In the genomic region with DNA sequence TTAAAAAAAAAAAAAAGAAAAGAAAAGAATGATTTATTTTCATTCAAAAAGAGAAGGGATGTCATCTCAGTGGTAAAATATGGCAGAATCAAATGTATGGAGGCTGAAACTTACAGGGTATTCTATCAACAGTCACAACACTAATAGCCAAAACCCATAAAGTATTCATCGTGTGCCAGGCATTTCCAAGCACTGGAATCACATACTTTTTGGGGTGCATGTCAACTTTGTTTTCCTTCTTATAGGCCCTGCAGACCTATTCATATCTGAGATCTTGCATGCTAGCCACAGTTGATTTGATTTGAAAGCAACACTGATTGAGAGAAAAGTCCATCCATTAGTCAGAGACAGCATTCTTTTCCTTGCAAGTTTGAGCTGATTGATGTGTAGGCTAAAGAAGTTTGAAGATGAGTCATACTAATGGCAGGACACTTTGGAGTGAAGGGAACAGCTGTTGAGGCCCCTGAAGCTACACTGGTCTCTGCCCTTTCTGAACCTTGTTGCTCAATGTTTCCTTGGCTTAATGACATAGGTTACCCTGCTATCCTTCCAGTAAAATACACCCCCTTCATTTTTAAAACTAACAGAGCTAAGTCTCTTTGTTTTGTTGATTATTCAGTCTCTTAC, we compare ENCODE assay signal across 1 cellular context.
TF ChIP-seq lines count a peak whose summit lies in the region.

No MANE protein-coding gene starts in this region.

TF ChIP-seq in K562, 482 proteins besides CTCF, POLR2A, EP300 and RAD21:
- TF ChIP-seq, protein P1, sequence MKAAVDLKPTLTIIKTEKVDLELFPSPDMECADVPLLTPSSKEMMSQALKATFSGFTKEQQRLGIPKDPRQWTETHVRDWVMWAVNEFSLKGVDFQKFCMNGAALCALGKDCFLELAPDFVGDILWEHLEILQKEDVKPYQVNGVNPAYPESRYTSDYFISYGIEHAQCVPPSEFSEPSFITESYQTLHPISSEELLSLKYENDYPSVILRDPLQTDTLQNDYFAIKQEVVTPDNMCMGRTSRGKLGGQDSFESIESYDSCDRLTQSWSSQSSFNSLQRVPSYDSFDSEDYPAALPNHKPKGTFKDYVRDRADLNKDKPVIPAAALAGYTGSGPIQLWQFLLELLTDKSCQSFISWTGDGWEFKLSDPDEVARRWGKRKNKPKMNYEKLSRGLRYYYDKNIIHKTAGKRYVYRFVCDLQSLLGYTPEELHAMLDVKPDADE (conservative IDR thresholded peaks at IDR 0.05; ENCODE audit: control insufficient read depth, low read depth, low read length), result no peak
- TF ChIP-seq, protein P2, sequence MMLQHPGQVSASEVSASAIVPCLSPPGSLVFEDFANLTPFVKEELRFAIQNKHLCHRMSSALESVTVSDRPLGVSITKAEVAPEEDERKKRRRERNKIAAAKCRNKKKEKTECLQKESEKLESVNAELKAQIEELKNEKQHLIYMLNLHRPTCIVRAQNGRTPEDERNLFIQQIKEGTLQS (IDR thresholded peaks at IDR 0.05), result peak; percentile 50
- TF ChIP-seq, protein P2 (CRISPR knock-in tag; conservative IDR thresholded peaks at IDR 0.05), result no peak
- TF ChIP-seq JUND (IDR thresholded peaks at IDR 0.05; ENCODE audit: borderline replicate concordance, low read depth, low read length) (no peak), JUND (tag; IDR thresholded peaks at IDR 0.05; ENCODE audit: borderline replicate concordance, low read depth, low read length) (0 out of 3 replicates have a peak, but pooled peaks have one; percentile 32), WHSC1 (IDR thresholded peaks at IDR 0.05; ENCODE audit: low read length) (no peak), TAL1 (IDR thresholded peaks at IDR 0.05) (no peak), OTX1 (CRISPR knock-in tag; IDR thresholded peaks at IDR 0.05) (no peak), MEIS2 (IDR thresholded peaks at IDR 0.05; ENCODE audit: partially characterized antibody) (peak; percentile 16), ELF1 (tag; IDR thresholded peaks at IDR 0.05) (no peak), ZBTB1 (CRISPR knock-in tag; IDR thresholded peaks at IDR 0.05; ENCODE audit: borderline replicate concordance, low read depth) (no peak), KDM1A (IDR thresholded peaks at IDR 0.05) (0 out of 4 replicates have a peak, but pooled peaks of 1 of the 2 experiments have one; percentile 22), SPI1 (IDR thresholded peaks at IDR 0.05; ENCODE audit: borderline replicate concordance, low read depth, low read length) (no peak), LEF1 (IDR thresholded peaks at IDR 0.05) (no peak)
- TF ChIP-seq, protein P3, sequence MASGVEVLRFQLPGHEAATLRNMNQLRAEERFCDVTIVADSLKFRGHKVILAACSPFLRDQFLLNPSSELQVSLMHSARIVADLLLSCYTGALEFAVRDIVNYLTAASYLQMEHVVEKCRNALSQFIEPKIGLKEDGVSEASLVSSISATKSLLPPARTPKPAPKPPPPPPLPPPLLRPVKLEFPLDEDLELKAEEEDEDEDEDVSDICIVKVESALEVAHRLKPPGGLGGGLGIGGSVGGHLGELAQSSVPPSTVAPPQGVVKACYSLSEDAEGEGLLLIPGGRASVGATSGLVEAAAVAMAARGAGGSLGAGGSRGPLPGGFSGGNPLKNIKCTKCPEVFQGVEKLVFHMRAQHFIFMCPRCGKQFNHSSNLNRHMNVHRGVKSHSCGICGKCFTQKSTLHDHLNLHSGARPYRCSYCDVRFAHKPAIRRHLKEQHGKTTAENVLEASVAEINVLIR (CRISPR knock-in tag; IDR thresholded peaks at IDR 0.05), result no peak
- TF ChIP-seq, protein P4, sequence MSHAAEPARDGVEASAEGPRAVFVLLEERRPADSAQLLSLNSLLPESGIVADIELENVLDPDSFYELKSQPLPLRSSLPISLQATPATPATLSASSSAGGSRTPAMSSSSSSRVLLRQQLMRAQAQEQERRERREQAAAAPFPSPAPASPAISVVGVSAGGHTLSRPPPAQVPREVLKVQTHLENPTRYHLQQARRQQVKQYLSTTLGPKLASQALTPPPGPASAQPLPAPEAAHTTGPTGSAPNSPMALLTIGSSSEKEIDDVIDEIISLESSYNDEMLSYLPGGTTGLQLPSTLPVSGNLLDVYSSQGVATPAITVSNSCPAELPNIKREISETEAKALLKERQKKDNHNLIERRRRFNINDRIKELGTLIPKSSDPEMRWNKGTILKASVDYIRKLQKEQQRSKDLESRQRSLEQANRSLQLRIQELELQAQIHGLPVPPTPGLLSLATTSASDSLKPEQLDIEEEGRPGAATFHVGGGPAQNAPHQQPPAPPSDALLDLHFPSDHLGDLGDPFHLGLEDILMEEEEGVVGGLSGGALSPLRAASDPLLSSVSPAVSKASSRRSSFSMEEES (CRISPR knock-in tag; IDR thresholded peaks at IDR 0.05), result no peak
- TF ChIP-seq, protein P5, sequence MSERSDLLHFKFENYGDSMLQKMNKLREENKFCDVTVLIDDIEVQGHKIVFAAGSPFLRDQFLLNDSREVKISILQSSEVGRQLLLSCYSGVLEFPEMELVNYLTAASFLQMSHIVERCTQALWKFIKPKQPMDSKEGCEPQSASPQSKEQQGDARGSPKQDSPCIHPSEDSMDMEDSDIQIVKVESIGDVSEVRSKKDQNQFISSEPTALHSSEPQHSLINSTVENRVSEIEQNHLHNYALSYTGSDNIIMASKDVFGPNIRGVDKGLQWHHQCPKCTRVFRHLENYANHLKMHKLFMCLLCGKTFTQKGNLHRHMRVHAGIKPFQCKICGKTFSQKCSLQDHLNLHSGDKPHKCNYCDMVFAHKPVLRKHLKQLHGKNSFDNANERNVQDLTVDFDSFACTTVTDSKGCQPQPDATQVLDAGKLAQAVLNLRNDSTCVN (CRISPR knock-in tag; IDR thresholded peaks at IDR 0.05), result no peak
- TF ChIP-seq, protein P6, sequence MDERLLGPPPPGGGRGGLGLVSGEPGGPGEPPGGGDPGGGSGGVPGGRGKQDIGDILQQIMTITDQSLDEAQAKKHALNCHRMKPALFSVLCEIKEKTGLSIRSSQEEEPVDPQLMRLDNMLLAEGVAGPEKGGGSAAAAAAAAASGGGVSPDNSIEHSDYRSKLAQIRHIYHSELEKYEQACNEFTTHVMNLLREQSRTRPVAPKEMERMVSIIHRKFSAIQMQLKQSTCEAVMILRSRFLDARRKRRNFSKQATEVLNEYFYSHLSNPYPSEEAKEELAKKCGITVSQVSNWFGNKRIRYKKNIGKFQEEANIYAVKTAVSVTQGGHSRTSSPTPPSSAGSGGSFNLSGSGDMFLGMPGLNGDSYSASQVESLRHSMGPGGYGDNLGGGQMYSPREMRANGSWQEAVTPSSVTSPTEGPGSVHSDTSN (CRISPR knock-in tag; IDR thresholded peaks at IDR 0.05; ENCODE audit: low read depth), result no peak
- TF ChIP-seq, protein P6 (tag; conservative IDR thresholded peaks at IDR 0.05; ENCODE audit: low read depth), result no peak
TF ChIP-seq in K562: peak in this region for 4.
